In genomic region chr1:155091071-155092051, GRCh38 we compare ENCODE assay signal across 8 cellular contexts. TPM values are rescaled to one million over a fixed set of nuclear protein-coding genes. Genes with fewer than 3 reads are reported as not detected.
DNase-seq lines count a peak whose midpoint lies in the region; FAIRE-seq and TF ChIP-seq lines count a peak whose summit lies in the region.

No MANE protein-coding gene starts in this region.

- TF ChIP-seq EP300 in H1 (IDR thresholded peaks at IDR 0.05; ENCODE audit: borderline replicate concordance in 1 of 2, low read depth in 2 of 2, low read length in 2 of 2): no peak

- H3K18ac ChIP-seq in H1 (ENCODE audit: extremely low read depth, low read length): peak overlapping the region; percentile 34; the same call in 1 of the 2 replicates

- H4K8ac ChIP-seq in H1 (ENCODE audit: extremely low read depth, insufficient read depth, low read length): peak overlapping the region; percentile 20; the same call in 1 of the 2 replicates

- H3K27me3 ChIP-seq in HL-60 (ENCODE audit: insufficient read depth, poor library complexity, severe bottlenecking): peaks cover 3% of the 10 kb centered on the region
- H3K27me3 ChIP-seq in H1 (replicated peaks in 1 of 4; ENCODE audit: control insufficient read depth in 3 of 4, extremely low read depth in 1 of 4, insufficient read depth in 3 of 4, low read length in 3 of 4): peaks cover 0 to 13% (median 2%) of the 10 kb centered on the region in 4 experiments; a peak in 2 of 7 replicates

- TF ChIP-seq CTCF in HL-60 (IDR thresholded peaks at IDR 0.05; ENCODE audit: insufficient read depth, low read length): peak; percentile 94
- TF ChIP-seq CTCF in H1 (IDR thresholded peaks at IDR 0.05; ENCODE audit: control extremely low read depth in 1 of 3, insufficient read depth in 1 of 3, low read depth in 1 of 3, low read length in 3 of 3): peak in 2 of 3 experiments; percentile 98; a peak in 3 of 4 replicates

- H4K20me1 ChIP-seq in H1 (replicated peaks in 1 of 2; ENCODE audit: control insufficient read depth in 1 of 2, insufficient read depth in 2 of 2, low read length in 2 of 2): no peaks in the 10 kb centered on the region

- H3K23ac ChIP-seq in H1 (ENCODE audit: insufficient read length): no peak overlapping the region

- FAIRE-seq in H1 (lab: Jason Lieb, UNC): peak; percentile 19

- DNase-seq in CD1c-positive myeloid dendritic cell (ENCODE audit: extremely low spot score) (peak; percentile 88), HL-60 (ENCODE audit: low read depth in 1 of 2, low spot score in 1 of 2) (peak in 1 of 2 experiments; percentile 68), NOMO-1 treated with DMSO at 0.1 percent for 48 hours (lab: John Stamatoyannopoulos, UW; ENCODE audit: unreplicated experiment) (peak; percentile 32), H1 (ENCODE audit: low read depth in 1 of 2, low spot score in 2 of 2) (peak; percentile 68 to 97), middle frontal gyrus (ENCODE audit: extremely low spot score, low spot score) (peak; percentile 55), cerebellar nuclear complex (lab: John Stamatoyannopoulos, UW) (no peak)
- DNase-seq in activated CD8-positive, alpha-beta memory T cell treated with anti-CD3 and anti-CD28 coated beads for 48 hours (ENCODE audit: low read depth in 2 of 3, low spot score in 2 of 3): peak; percentile 61 to 92 (median 86)
- DNase-seq in stimulated activated CD8-positive, alpha-beta memory T cell treated with anti-CD3 and anti-CD28 coated beads, Interleukin-4, amount 100 ng/mL, for 24 hours (ENCODE audit: low read depth): peak; percentile 70

- POLR2A ChIA-PET in H1 (lab: Charles Lee; ENCODE audit: partially characterized antibody): interaction anchor here (0.7 to 1.8 kb wide), 7 partner anchors 21 to 81 kb away, joined by 4 to 7 read pairs (median 5); partner anchors contain the start of genes EFNA4 and KRTCAP2

- peaks cover 0 to 15% (median 13%) of the 10 kb centered on the region in 4 experiments; a peak in 6 of 7 replicates for H3K4me1 ChIP-seq in H1 (replicated peaks in 1 of 4; ENCODE audit: control insufficient read depth in 3 of 4, insufficient read depth in 4 of 4, low read length in 3 of 4)

- H3K9ac ChIP-seq in H1 (replicated peaks in 1 of 4; ENCODE audit: extremely low read depth in 1 of 4, low read depth in 3 of 4, low read length in 3 of 4): no peak overlapping the region

- H2BK20ac ChIP-seq in H1 (ENCODE audit: low read length): no peak overlapping the region; the same call in 1 of the 2 replicates

- peak overlapping the region; percentile 85 for H4K91ac ChIP-seq in H1 (replicated peaks; ENCODE audit: insufficient read length, low read length)

- CTCF ChIA-PET in H1 (lab: Charles Lee; ENCODE audit: partially characterized antibody): interaction anchor here (0.5 to 6.3 kb wide), 43 partner anchors 8 to 1447 kb away, joined by 3 to 215 read pairs (median 6); partner anchors contain the start of genes ADAM15, EFNA3, EFNA4 and KRTCAP2

- H2AFZ ChIP-seq in H1 (ENCODE audit: low read length): peak overlapping the region; percentile 93

- TF ChIP-seq RAD21 in H1 (IDR thresholded peaks at IDR 0.05 in 1 of 2, conservative IDR thresholded peaks at IDR 0.05 in 1 of 2; ENCODE audit: low read depth in 2 of 2, low read length in 2 of 2): peak; percentile 80 to 87

- peak overlapping the region; percentile 96; the same call in 1 of the 2 replicates for H2BK12ac ChIP-seq in H1 (ENCODE audit: low read depth, low read length)

- WGBS in H1 (ENCODE audit: extremely low coverage in 1 of 2, insufficient coverage in 1 of 2, insufficient read length in 1 of 2, insufficient replicate concordance in 2 of 2, low coverage in 1 of 2, low lambda C conversion rate in 2 of 2, missing lambda C conversion rate in 1 of 2), 2 experiments: 39% methylated on average over 28 of the region's 29 CpGs; no CpG with 5 or more reads in 1 of the 2 experiments

- no peaks in the 10 kb centered on the region for H3K36me3 ChIP-seq in H1 (ENCODE audit: control insufficient read depth in 2 of 4, insufficient read depth in 4 of 4, low read length in 3 of 4)

- H3K56ac ChIP-seq in H1 (replicated peaks; ENCODE audit: insufficient read length, low read depth, low read length): no peak overlapping the region

- no peak for TF ChIP-seq POLR2A in H1 (IDR thresholded peaks at IDR 0.05; ENCODE audit: control extremely low read depth in 1 of 2, low read depth in 2 of 2, low read length in 2 of 2)

- H3K4me3 ChIP-seq in HL-60 (replicated peaks; ENCODE audit: insufficient read depth, low read length) (no peak overlapping the region), H1 (ENCODE audit: extremely low read depth in 1 of 4, insufficient read depth in 2 of 4, low read depth in 3 of 4, low read length in 4 of 4) (0 out of 8 replicates have a peak overlapping the region, but pooled peaks of 1 of the 4 experiments have one; percentile 28)

- H3K27ac ChIP-seq in HL-60 (replicated peaks): no peak overlapping the region
- no peak overlapping the region for H3K27ac ChIP-seq in H1 (ENCODE audit: low read depth, low read length)

- H3K4ac ChIP-seq in H1 (replicated peaks; ENCODE audit: insufficient read length, low read depth, low read length): peak overlapping the region; percentile 3

- peak overlapping the region; percentile 13 for H2BK120ac ChIP-seq in H1 (replicated peaks; ENCODE audit: low read depth, low read length)

- H3K14ac ChIP-seq in H1 (ENCODE audit: insufficient read length): no peak overlapping the region

- peak overlapping the region; percentile 1 to 52; a peak in 3 of 4 replicates for H3K4me2 ChIP-seq in H1 (ENCODE audit: insufficient read depth in 1 of 2, low read depth in 2 of 2, low read length in 2 of 2)

- H2BK15ac ChIP-seq in H1 (ENCODE audit: low read length): peak overlapping the region; percentile 90

- 0 out of 2 replicates have a peak overlapping the region, but pooled peaks have one; percentile 69 for H2AK5ac ChIP-seq in H1 (ENCODE audit: low read depth, low read length)

- peak overlapping the region; percentile 79; the same call in 1 of the 2 replicates for H2BK5ac ChIP-seq in H1 (ENCODE audit: low read depth, low read length)

- H4K5ac ChIP-seq in H1 (ENCODE audit: insufficient read length, low read depth, low read length): peak overlapping the region; percentile 18

- no peaks in the 10 kb centered on the region for H3K23me2 ChIP-seq in H1 (ENCODE audit: low read depth, low read length)

- no peaks in the 10 kb centered on the region for H3K9me3 ChIP-seq in H1 (ENCODE audit: insufficient read depth in 2 of 2, low read depth in 1 of 2, low read length in 1 of 2)

- no peaks in the 10 kb centered on the region for H3K79me2 ChIP-seq in H1 (ENCODE audit: control insufficient read depth in 1 of 2, insufficient read depth in 2 of 2, low read length in 2 of 2)

- H3K79me1 ChIP-seq in H1 (ENCODE audit: low read depth, low read length): no peaks in the 10 kb centered on the region

RNA-seq across cellular contexts. Expression of gene EFNA3, which starts 12.7 kb away (rescaled TPM):
- total RNA-seq in H1 (2021; fragmentation: NEBNext Ultra II Directional; extraction: Animal tissue kit (Norgen Biotek cat#: 25700)): 10.8 and 11.6 TPM in 2 replicates
- 13.8 and 18.7 TPM in 2 replicates for polyA plus RNA-seq in H1 (2011; rRNA removed)
- 9.6 TPM for polyA plus RNA-seq in H1 (2011; cell fraction: cytosol; rRNA removed)
- polyA plus RNA-seq in H1 (2011; cell fraction: nucleus; rRNA removed): 14.5 TPM
- polyA plus RNA-seq in H1 (2012, experiment 1 of 2): 7.9 to 16.6 TPM (median 13.5 TPM) in 4 replicates
- polyA plus RNA-seq in H1 (2012, experiment 2 of 2): 13.4 TPM
- 11.6 TPM for polyA plus RNA-seq in H1 (2013, experiment 1 of 2)
- 10.9 TPM for polyA plus RNA-seq in H1 (2013, experiment 2 of 2)
- 5.2 and 7.7 TPM in 2 replicates for polyA minus RNA-seq in H1 (2011; rRNA and poly(A)+ RNA removed)
- polyA minus RNA-seq in H1 (2011; cell fraction: cytosol; rRNA and poly(A)+ RNA removed): 2.1 TPM
- 5.4 TPM for polyA minus RNA-seq in H1 (2011; cell fraction: nucleus; rRNA and poly(A)+ RNA removed)

RNA-seq across cellular contexts. Expression of gene EFNA4, which starts 27.8 kb away (rescaled TPM):
- total RNA-seq in H1 (2021; fragmentation: NEBNext Ultra II Directional; extraction: Animal tissue kit (Norgen Biotek cat#: 25700)): 18.5 and 21.9 TPM in 2 replicates
- 23.2 and 23.9 TPM in 2 replicates for polyA plus RNA-seq in H1 (2011; rRNA removed)
- 21.9 TPM for polyA plus RNA-seq in H1 (2011; cell fraction: cytosol; rRNA removed)
- polyA plus RNA-seq in H1 (2011; cell fraction: nucleus; rRNA removed): 30.6 TPM
- 19.2 to 24.8 TPM (median 23.5 TPM) in 4 replicates for polyA plus RNA-seq in H1 (2012, experiment 1 of 2)
- polyA plus RNA-seq in H1 (2012, experiment 2 of 2): 37.0 TPM
- polyA plus RNA-seq in H1 (2013, experiment 1 of 2): 27.7 TPM
- polyA plus RNA-seq in H1 (2013, experiment 2 of 2): 31.5 TPM
- polyA minus RNA-seq in H1 (2011; rRNA and poly(A)+ RNA removed): 13.4 and 16.4 TPM in 2 replicates
- polyA minus RNA-seq in H1 (2011; cell fraction: cytosol; rRNA and poly(A)+ RNA removed): 10.6 TPM
- polyA minus RNA-seq in H1 (2011; cell fraction: nucleus; rRNA and poly(A)+ RNA removed): 8.8 TPM

RNA-seq across cellular contexts. Expression of gene EFNA1, which starts 36.3 kb away (rescaled TPM):
- total RNA-seq in H1 (2021; fragmentation: NEBNext Ultra II Directional; extraction: Animal tissue kit (Norgen Biotek cat#: 25700)): 4.0 and 4.9 TPM in 2 replicates
- 11.8 and 14.6 TPM in 2 replicates for polyA plus RNA-seq in H1 (2011; rRNA removed)
- 12.1 TPM for polyA plus RNA-seq in H1 (2011; cell fraction: cytosol; rRNA removed)
- polyA plus RNA-seq in H1 (2011; cell fraction: nucleus; rRNA removed): 8.9 TPM
- polyA plus RNA-seq in H1 (2012, experiment 1 of 2): 5.4 to 7.8 TPM (median 6.7 TPM) in 4 replicates
- polyA plus RNA-seq in H1 (2012, experiment 2 of 2): 4.6 TPM
- polyA plus RNA-seq in H1 (2013, experiment 1 of 2): 3.8 TPM
- 4.2 TPM for polyA plus RNA-seq in H1 (2013, experiment 2 of 2)
- 7.3 and 12.6 TPM in 2 replicates for polyA minus RNA-seq in H1 (2011; rRNA and poly(A)+ RNA removed)
- polyA minus RNA-seq in H1 (2011; cell fraction: cytosol; rRNA and poly(A)+ RNA removed): 13.0 TPM
- 9.7 TPM for polyA minus RNA-seq in H1 (2011; cell fraction: nucleus; rRNA and poly(A)+ RNA removed)

RNA-seq across cellular contexts. Expression of gene ADAM15, which starts 40.2 kb away (rescaled TPM):
- 32.2 and 32.9 TPM in 2 replicates for total RNA-seq in H1 (2021; fragmentation: NEBNext Ultra II Directional; extraction: Animal tissue kit (Norgen Biotek cat#: 25700))
- polyA plus RNA-seq in H1 (2011; rRNA removed): 37.6 and 51.2 TPM in 2 replicates
- polyA plus RNA-seq in H1 (2011; cell fraction: cytosol; rRNA removed): 30.7 TPM
- 105 TPM for polyA plus RNA-seq in H1 (2011; cell fraction: nucleus; rRNA removed)
- 19.9 to 42.2 TPM (median 37.8 TPM) in 4 replicates for polyA plus RNA-seq in H1 (2012, experiment 1 of 2)
- 40.9 TPM for polyA plus RNA-seq in H1 (2012, experiment 2 of 2)
- 29.2 TPM for polyA plus RNA-seq in H1 (2013, experiment 1 of 2)
- polyA plus RNA-seq in H1 (2013, experiment 2 of 2): 29.2 TPM
- 40.1 and 41.1 TPM in 2 replicates for polyA minus RNA-seq in H1 (2011; rRNA and poly(A)+ RNA removed)
- 45.4 TPM for polyA minus RNA-seq in H1 (2011; cell fraction: cytosol; rRNA and poly(A)+ RNA removed)
- 30.4 TPM for polyA minus RNA-seq in H1 (2011; cell fraction: nucleus; rRNA and poly(A)+ RNA removed)

RNA-seq across cellular contexts. Expression of gene SLC50A1, which starts 44.3 kb away (rescaled TPM):
- 36.5 and 41.6 TPM in 2 replicates for total RNA-seq in H1 (2021; fragmentation: NEBNext Ultra II Directional; extraction: Animal tissue kit (Norgen Biotek cat#: 25700))
- polyA plus RNA-seq in H1 (2011; rRNA removed): 80.7 and 90.8 TPM in 2 replicates
- polyA plus RNA-seq in H1 (2011; cell fraction: cytosol; rRNA removed): 61.8 TPM
- polyA plus RNA-seq in H1 (2011; cell fraction: nucleus; rRNA removed): 34.9 TPM
- polyA plus RNA-seq in H1 (2012, experiment 1 of 2): 36.0 to 50.1 TPM (median 39.0 TPM) in 4 replicates
- 56.4 TPM for polyA plus RNA-seq in H1 (2012, experiment 2 of 2)
- 47.5 TPM for polyA plus RNA-seq in H1 (2013, experiment 1 of 2)
- 50.4 TPM for polyA plus RNA-seq in H1 (2013, experiment 2 of 2)
- 42.3 and 45.2 TPM in 2 replicates for polyA minus RNA-seq in H1 (2011; rRNA and poly(A)+ RNA removed)
- polyA minus RNA-seq in H1 (2011; cell fraction: cytosol; rRNA and poly(A)+ RNA removed): 19.9 TPM
- 14.1 TPM for polyA minus RNA-seq in H1 (2011; cell fraction: nucleus; rRNA and poly(A)+ RNA removed)

Comparison
In these comparisons a context has a peak if more than half of its experiments do, and no peak if none do; other contexts are left out.
1. DNase-seq: peak in CD1c-positive myeloid dendritic cell (single experiment), NOMO-1 treated with DMSO at 0.1 percent for 48 hours (single experiment), activated CD8-positive, alpha-beta memory T cell treated with anti-CD3 and anti-CD28 coated beads for 48 hours (3 of 3), H1 (2 of 2), middle frontal gyrus (single experiment) and stimulated activated CD8-positive, alpha-beta memory T cell treated with anti-CD3 and anti-CD28 coated beads, Interleukin-4, amount 100 ng/mL, for 24 hours (single experiment); none in cerebellar nuclear complex (0 of 2).